In the genomic region with DNA sequence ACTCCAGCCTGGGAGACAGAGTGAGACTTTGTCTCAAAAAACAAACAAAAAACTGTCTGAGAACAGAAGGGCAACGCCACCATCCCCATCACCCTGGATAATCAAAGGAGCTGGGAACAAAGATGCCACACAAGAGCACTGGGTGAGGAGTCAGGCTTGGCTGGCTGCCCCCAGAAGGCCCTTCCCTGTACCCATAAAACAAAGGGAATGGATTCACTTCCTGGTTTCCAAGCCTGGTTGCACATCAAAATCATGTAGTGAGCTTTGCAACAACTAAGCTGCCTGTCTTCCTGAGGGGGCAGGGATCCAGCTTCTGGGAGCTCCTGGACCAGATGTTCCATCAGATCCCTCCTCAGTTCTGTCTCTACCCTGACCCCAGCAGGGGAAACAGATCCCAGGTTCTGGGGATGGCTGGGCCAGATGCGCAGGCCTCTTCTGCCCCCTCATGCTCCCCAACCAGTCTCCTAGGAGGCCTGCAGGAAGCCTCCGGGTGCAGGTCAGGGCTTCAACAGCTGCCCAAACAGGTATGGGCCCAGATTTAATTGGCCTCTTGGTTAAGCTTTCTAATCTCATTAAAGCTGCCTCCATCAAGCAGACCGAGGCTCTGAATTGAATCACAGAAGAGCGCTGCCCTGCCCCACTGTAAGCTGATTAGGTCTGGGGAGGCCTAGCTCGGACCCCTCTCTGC, we compare ENCODE assay signal across 9 cellular contexts.
A peak's percentile ranks its signal among the peaks of the same experiment; 100 is the strongest.
DNase-seq lines count a peak whose midpoint lies in the region; ATAC-seq and TF ChIP-seq lines count a peak whose summit lies in the region.
"Had no signal": no experiment of that assay in that cellular context is flagged by ENCODE, and none has a peak within 500 bp of the region (broad histone marks: within the 10 kb centered on the region; RNA-seq: fewer than 3 reads in every experiment).

No MANE protein-coding gene starts in this region.

- H3K79me1 ChIP-seq in trophoblast cell (ENCODE audit: low read length): no peaks in the 10 kb centered on the region

- no peak overlapping the region for H4K91ac ChIP-seq in trophoblast cell (ENCODE audit: low read depth, low read length)

- H2AK5ac ChIP-seq in trophoblast cell (ENCODE audit: low read length): no peak overlapping the region

- no peak overlapping the region for H4K12ac ChIP-seq in trophoblast cell (ENCODE audit: low read depth, low read length)

- no peak overlapping the region for H3K9ac ChIP-seq in trophoblast cell (ENCODE audit: low read length)
- no peak overlapping the region for H3K9ac ChIP-seq in GM23248

- peak overlapping the region; percentile 1 for H3K18ac ChIP-seq in trophoblast cell (ENCODE audit: low read length)

- WGBS in esophagus squamous epithelium, 2 donors: 64 to 69% methylated on average over 3 of the region's 6 CpGs
- no CpG with 5 or more reads among the region's 6 CpGs for WGBS in trophoblast cell (ENCODE audit: extremely low coverage, insufficient coverage, insufficient read length)
- WGBS in GM23248 (ENCODE audit: low coverage in 1 of 2, low lambda C conversion rate in 2 of 2, missing lambda C conversion rate in 2 of 2), 2 experiments: 86 to 89% methylated on average over 6 of the region's 6 CpGs

- TF ChIP-seq CTCF in esophagus squamous epithelium (IDR thresholded peaks at IDR 0.05): no peak

- in situ Hi-C loops in GM23248 (cut with MboI): no loop called here

- peak overlapping the region; percentile 8 for H2AFZ ChIP-seq in trophoblast cell (ENCODE audit: insufficient read depth, low read length, poor library complexity)
- no peak overlapping the region for H2AFZ ChIP-seq in GM23248

- no peak overlapping the region for H4K8ac ChIP-seq in trophoblast cell (ENCODE audit: low read depth, low read length)

- ATAC-seq in GM18519 (IDR thresholded peaks at IDR 0.05; ENCODE audit: low FRiP score, unreplicated experiment) (no peak), HG03097 (IDR thresholded peaks at IDR 0.05; ENCODE audit: low FRiP score, unreplicated experiment) (no peak)
- ATAC-seq: activated T-helper 17 cell treated with anti-CD3 and anti-CD28 coated beads, Interleukin-2, amount 50 U/mL, for 72 hours had no signal

- H3K27me3 ChIP-seq in esophagus squamous epithelium (no peaks in the 10 kb centered on the region), trophoblast cell (ENCODE audit: insufficient read depth, low read length) (no peaks in the 10 kb centered on the region), GM23248 (replicated peaks; ENCODE audit: insufficient read depth) (no peaks in the 10 kb centered on the region)

- H2BK5ac ChIP-seq in trophoblast cell (ENCODE audit: low read depth, low read length, poor library complexity): no peak overlapping the region

- H3K79me2 ChIP-seq in trophoblast cell (ENCODE audit: control insufficient read depth, insufficient read depth, low read length, poor library complexity) (peaks cover 14% of the 10 kb centered on the region), GM23248 (ENCODE audit: insufficient read depth) (peaks cover 99% of the 10 kb centered on the region)

- H4K20me1 ChIP-seq in GM23248 (ENCODE audit: insufficient read depth): no peaks in the 10 kb centered on the region

- peak overlapping the region; percentile 70 to 92 (median 81) for H3K27ac ChIP-seq in esophagus squamous epithelium
- H3K27ac ChIP-seq in trophoblast cell (ENCODE audit: low read depth, low read length): no peak overlapping the region
- no peak overlapping the region for H3K27ac ChIP-seq in GM23248

- peak overlapping the region in 1 of 4 donors; percentile 17 for H3K4me3 ChIP-seq in esophagus squamous epithelium
- no peak overlapping the region for H3K4me3 ChIP-seq in trophoblast cell (ENCODE audit: low read depth, low read length)
- no peak overlapping the region for H3K4me3 ChIP-seq in GM23248

- no peaks in the 10 kb centered on the region for H3K9me2 ChIP-seq in GM23248 (ENCODE audit: insufficient read depth)

- H3K4me2 ChIP-seq in trophoblast cell (ENCODE audit: low read length) (no peak overlapping the region), GM23248 (ENCODE audit: unreplicated experiment) (no peak overlapping the region)

- peaks cover 35 to 91% (median 58%) of the 10 kb centered on the region in 3 donors for H3K4me1 ChIP-seq in esophagus squamous epithelium
- peaks cover 9% of the 10 kb centered on the region in 2 experiments for H3K4me1 ChIP-seq in trophoblast cell (ENCODE audit: control insufficient read depth in 1 of 2, insufficient read depth in 2 of 2, low read length in 2 of 2)
- H3K4me1 ChIP-seq in GM23248 (ENCODE audit: insufficient read depth): no peaks in the 10 kb centered on the region

- H3F3A ChIP-seq in GM23248 (ENCODE audit: insufficient read depth): no peaks in the 10 kb centered on the region

- DNase-seq in COLO668 (lab: John Stamatoyannopoulos, UW; ENCODE audit: unreplicated experiment) (peak; percentile 28), NCI-H524 treated with DMSO at 0.1 percent for 48 hours (lab: John Stamatoyannopoulos, UW) (peak; percentile 89), esophagus squamous epithelium (lab: John Stamatoyannopoulos, UW) (no peak), trophoblast cell (no peak), GM23248 (no peak)
- no peak for DNase-seq in stimulated activated CD4-positive, alpha-beta T cell treated with anti-CD3 and anti-CD28 coated beads, Interleukin-12 subunit alpha, Interleukin-12 subunit beta, amount 100 ng/mL, for 4 hours

- H3K4ac ChIP-seq in trophoblast cell (ENCODE audit: low read depth, low read length): peak overlapping the region; percentile 17

- intact Hi-C loops in esophagus squamous epithelium (cut with DNase I): no loop called here

- H3K36me3 ChIP-seq in esophagus squamous epithelium (no peaks in the 10 kb centered on the region), trophoblast cell (ENCODE audit: control insufficient read depth in 1 of 2, insufficient read depth in 2 of 2, low read length in 2 of 2) (peaks cover 2% of the 10 kb centered on the region in 2 experiments), GM23248 (ENCODE audit: low read depth) (no peaks in the 10 kb centered on the region)

- H3K23ac ChIP-seq in trophoblast cell (ENCODE audit: low read length): no peak overlapping the region

- no peak overlapping the region for H2BK12ac ChIP-seq in trophoblast cell (ENCODE audit: low read length)

- no peak for TF ChIP-seq POLR2A in esophagus squamous epithelium (IDR thresholded peaks at IDR 0.05)

- no peaks in the 10 kb centered on the region for H3K9me3 ChIP-seq in esophagus squamous epithelium
- peaks cover 1% of the 10 kb centered on the region for H3K9me3 ChIP-seq in trophoblast cell (ENCODE audit: insufficient read depth, low read depth, low read length)
- no peaks in the 10 kb centered on the region for H3K9me3 ChIP-seq in GM23248 (ENCODE audit: low read depth)

- H3K14ac ChIP-seq in trophoblast cell (ENCODE audit: low read length): no peak overlapping the region

- no peak overlapping the region for H2BK120ac ChIP-seq in trophoblast cell (ENCODE audit: insufficient read depth, low read length, poor library complexity)

Comparison
In these comparisons a context has a peak if more than half of its experiments do, and no peak if none do; other contexts are left out.
1. DNase-seq: peak in COLO668 (single experiment) and NCI-H524 treated with DMSO at 0.1 percent for 48 hours (single experiment); none in esophagus squamous epithelium (single experiment), trophoblast cell (0 of 2), GM23248 (single experiment) and stimulated activated CD4-positive, alpha-beta T cell treated with anti-CD3 and anti-CD28 coated beads, Interleukin-12 subunit alpha, Interleukin-12 subunit beta, amount 100 ng/mL, for 4 hours (single experiment).
2. H3K27ac ChIP-seq: peak in esophagus squamous epithelium (4 of 4); none in trophoblast cell (single experiment) and GM23248 (single experiment).